Comparison of ENCODE assay signal across 1 cellular context in the genomic region with DNA sequence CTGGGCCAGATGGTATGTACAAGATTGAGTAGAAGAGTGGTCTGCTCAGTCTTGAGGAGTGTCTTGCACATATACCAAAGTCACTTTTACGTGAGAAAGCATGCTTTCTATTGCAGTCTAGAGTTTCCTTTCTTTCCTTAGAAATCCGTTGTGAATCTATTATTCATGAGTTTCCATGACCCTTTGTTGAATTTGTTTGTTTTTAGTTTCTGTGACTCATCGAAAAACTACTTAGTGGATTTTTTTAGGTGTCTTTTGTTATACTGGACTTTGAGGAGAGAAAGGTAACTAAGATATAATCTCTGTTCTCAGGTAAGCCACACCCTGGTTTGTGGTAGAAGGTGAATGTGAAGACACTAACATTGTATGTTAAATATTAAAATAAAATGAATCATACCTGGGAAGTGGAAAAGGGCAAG.
TF ChIP-seq lines count a peak whose summit lies in the region.

No MANE protein-coding gene starts in this region.

TF ChIP-seq in endothelial cell of umbilical vein, 7 proteins besides CTCF, POLR2A, EP300 and RAD21 (continued from another document):
- TF ChIP-seq, protein P1, sequence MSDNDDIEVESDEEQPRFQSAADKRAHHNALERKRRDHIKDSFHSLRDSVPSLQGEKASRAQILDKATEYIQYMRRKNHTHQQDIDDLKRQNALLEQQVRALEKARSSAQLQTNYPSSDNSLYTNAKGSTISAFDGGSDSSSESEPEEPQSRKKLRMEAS (IDR thresholded peaks at IDR 0.05; ENCODE audit: insufficient read depth, insufficient read length) = no peak
- TF ChIP-seq MYC (IDR thresholded peaks at IDR 0.05; ENCODE audit: low read depth, low read length) = no peak
